ENCODE assay signal across 10 cellular contexts in the genomic region with DNA sequence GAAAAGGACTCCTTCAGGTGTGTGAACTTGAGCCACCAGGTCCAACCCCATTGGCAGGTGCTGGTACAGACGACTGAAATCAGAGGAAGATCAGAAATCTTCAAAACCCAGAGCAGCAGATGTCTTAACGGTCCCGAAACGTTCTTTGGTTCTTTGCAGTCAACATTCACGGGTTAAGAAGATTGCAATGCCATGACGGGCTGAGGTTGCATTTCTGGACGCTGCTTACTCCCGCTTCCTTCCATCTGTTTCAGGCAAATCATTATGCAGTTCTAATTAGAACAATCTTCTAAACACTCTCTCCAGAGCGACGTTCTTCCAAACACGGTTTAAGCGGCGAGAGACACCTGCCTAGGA. TPM values are rescaled to one million over a fixed set of nuclear protein-coding genes. Genes with fewer than 3 reads are reported as not detected.
A peak's percentile ranks its signal among the peaks of the same experiment; 100 is the strongest.
DNase-seq lines count a peak whose midpoint lies in the region; ATAC-seq and TF ChIP-seq lines count a peak whose summit lies in the region.
"Had no signal": no experiment of that assay in that cellular context is flagged by ENCODE, and none has a peak within 500 bp of the region (broad histone marks: within the 10 kb centered on the region; RNA-seq: fewer than 3 reads in every experiment).

No MANE protein-coding gene starts in this region.

- H3K27me3 Mint-ChIP-seq in activated CD4-positive, alpha-beta T cell treated with anti-CD3 and anti-CD28 coated beads for 36 hours = peaks cover 15% of the 10 kb centered on the region
- peaks cover 13% of the 10 kb centered on the region for H3K27me3 Mint-ChIP-seq in activated CD4-positive, alpha-beta T cell treated with anti-CD3 and anti-CD28 coated beads, Interleukin-2, amount 10 ng/mL, durations not matched to agents 7 days and 5 days
- H3K27me3 Mint-ChIP-seq: T-helper 17 cell had no signal

- H3K36me3 Mint-ChIP-seq in activated CD4-positive, alpha-beta T cell treated with anti-CD3 and anti-CD28 coated beads for 36 hours (ENCODE audit: low read depth) = no peaks in the 10 kb centered on the region
- H3K36me3 Mint-ChIP-seq in activated CD4-positive, alpha-beta T cell treated with anti-CD3 and anti-CD28 coated beads, Interleukin-2, amount 10 ng/mL, durations not matched to agents 7 days and 5 days (ENCODE audit: low read depth) = no peaks in the 10 kb centered on the region

- intact Hi-C loops in activated CD4-positive, alpha-beta T cell treated with anti-CD3 and anti-CD28 coated beads for 36 hours (cut with DNase I, micrococcal nuclease) = no loop called here

- no peaks in the 10 kb centered on the region for H3K9me3 Mint-ChIP-seq in activated CD4-positive, alpha-beta T cell treated with anti-CD3 and anti-CD28 coated beads for 36 hours (ENCODE audit: low read depth)
- peaks cover 3% of the 10 kb centered on the region for H3K9me3 Mint-ChIP-seq in activated CD4-positive, alpha-beta T cell treated with anti-CD3 and anti-CD28 coated beads, Interleukin-2, amount 10 ng/mL, durations not matched to agents 7 days and 5 days

- H3K9me3 ChIP-seq in SK-N-MC (ENCODE audit: low read depth, low read length) (no peaks in the 10 kb centered on the region), osteoblast (ENCODE audit: low read depth, low read length) (no peaks in the 10 kb centered on the region)
- H3K9me3 ChIP-seq in effector memory CD4-positive, alpha-beta T cell (ENCODE audit: control insufficient read depth, low read length) = no peaks in the 10 kb centered on the region

- H3K27ac ChIP-seq in SK-N-MC (no peak overlapping the region), osteoblast (ENCODE audit: low read depth, low read length) (no peak overlapping the region)
- H3K27ac ChIP-seq in effector memory CD4-positive, alpha-beta T cell (ENCODE audit: insufficient read depth, low read length, poor library complexity, severe bottlenecking) = no peak overlapping the region

- peak overlapping the region; percentile 18 for H3K4me3 ChIP-seq in BJ (ENCODE audit: low read depth, low read length)
- peak overlapping the region; percentile 37; the same call in 1 of the 2 replicates for H3K4me3 ChIP-seq in SK-N-MC
- peak overlapping the region; percentile 37 for H3K4me3 ChIP-seq in osteoblast (ENCODE audit: insufficient read depth, low read length)
- no peak overlapping the region for H3K4me3 ChIP-seq in effector memory CD4-positive, alpha-beta T cell (ENCODE audit: insufficient read depth, low read depth, low read length, poor library complexity, severe bottlenecking)

- no peak for TF ChIP-seq CTCF in BJ (IDR thresholded peaks at IDR 0.05; ENCODE audit: insufficient read depth, low read depth, low read length)
- TF ChIP-seq CTCF in osteoblast (IDR thresholded peaks at IDR 0.05; ENCODE audit: extremely low read depth, low read depth, low read length) = no peak

- H2AFZ ChIP-seq in osteoblast (ENCODE audit: low read length) = peak overlapping the region; percentile 35

- no peak overlapping the region for H3K27ac Mint-ChIP-seq in activated CD4-positive, alpha-beta T cell treated with anti-CD3 and anti-CD28 coated beads for 36 hours
- H3K27ac Mint-ChIP-seq in activated CD4-positive, alpha-beta T cell treated with anti-CD3 and anti-CD28 coated beads, Interleukin-2, amount 10 ng/mL, durations not matched to agents 7 days and 5 days = no peak overlapping the region
- H3K27ac Mint-ChIP-seq: T-helper 17 cell had no signal

- H3K4me1 Mint-ChIP-seq in activated CD4-positive, alpha-beta T cell treated with anti-CD3 and anti-CD28 coated beads for 36 hours = no peaks in the 10 kb centered on the region
- H3K4me1 Mint-ChIP-seq in activated CD4-positive, alpha-beta T cell treated with anti-CD3 and anti-CD28 coated beads, Interleukin-2, amount 10 ng/mL, durations not matched to agents 7 days and 5 days = no peaks in the 10 kb centered on the region
- H3K4me1 Mint-ChIP-seq: T-helper 17 cell had no signal

- CTCF ChIA-PET in BJ (lab: Yijun Ruan, JAX) = no interaction called here
- CTCF ChIA-PET in activated CD4-positive, alpha-beta T cell treated with anti-CD3 and anti-CD28 coated beads for 36 hours (lab: Charles Lee) = no interaction called here
- CTCF ChIA-PET in activated CD4-positive, alpha-beta T cell treated with anti-CD3 and anti-CD28 coated beads, Interleukin-2, amount 10 ng/mL, durations not matched to agents 7 days and 5 days (lab: Charles Lee) = no interaction called here

- no peak for ATAC-seq in activated CD4-positive, alpha-beta T cell treated with anti-CD3 and anti-CD28 coated beads for 36 hours
- ATAC-seq in HG03095 (IDR thresholded peaks at IDR 0.05; ENCODE audit: unreplicated experiment) = no peak
- ATAC-seq: T-helper 17 cell had no signal

- no peak overlapping the region for H3K4me3 Mint-ChIP-seq in activated CD4-positive, alpha-beta T cell treated with anti-CD3 and anti-CD28 coated beads for 36 hours
- H3K4me3 Mint-ChIP-seq in activated CD4-positive, alpha-beta T cell treated with anti-CD3 and anti-CD28 coated beads, Interleukin-2, amount 10 ng/mL, durations not matched to agents 7 days and 5 days = no peak overlapping the region
- H3K4me3 Mint-ChIP-seq: T-helper 17 cell had no signal

- H3K79me2 ChIP-seq in osteoblast (ENCODE audit: insufficient read depth, low read length) = no peaks in the 10 kb centered on the region

- H3K4me2 ChIP-seq in osteoblast (ENCODE audit: insufficient read depth, low read length) = peak overlapping the region; percentile 61

- POLR2A ChIA-PET in BJ (lab: Charles Lee) = no interaction called here
- POLR2A ChIA-PET in activated CD4-positive, alpha-beta T cell treated with anti-CD3 and anti-CD28 coated beads for 36 hours (lab: Charles Lee) = no interaction called here
- POLR2A ChIA-PET in activated CD4-positive, alpha-beta T cell treated with anti-CD3 and anti-CD28 coated beads, Interleukin-2, amount 10 ng/mL, durations not matched to agents 7 days and 5 days (lab: Charles Lee) = no interaction called here

- DNase-seq in BJ (ENCODE audit: low read depth) (no peak), SK-N-MC (ENCODE audit: low read depth, low spot score) (no peak), fibroblast of peridontal ligament (ENCODE audit: extremely low read depth) (peak; percentile 12), osteoblast (ENCODE audit: insufficient read length, low spot score, missing footprints) (no peak)
- no peak for DNase-seq in effector memory CD4-positive, alpha-beta T cell
- DNase-seq in activated CD4-positive, alpha-beta T cell treated with anti-CD3 and anti-CD28 coated beads for 36 hours = no peak
- DNase-seq in activated CD4-positive, alpha-beta T cell treated with anti-CD3 and anti-CD28 coated beads, Interleukin-2, amount 10 ng/mL, durations not matched to agents 7 days and 5 days = no peak
- DNase-seq: activated effector memory CD4-positive, alpha-beta T cell treated with anti-CD3 and anti-CD28 coated beads, Interleukin-2, amount 50 U/mL, for 16 hours; T-helper 17 cell had no signal

- 0 out of 2 replicates have a peak, but pooled peaks cover 1% of the 10 kb centered on the region for H3K27me3 ChIP-seq in BJ (ENCODE audit: control insufficient read depth, insufficient read depth, low read length)
- no peaks in the 10 kb centered on the region for H3K27me3 ChIP-seq in osteoblast (ENCODE audit: insufficient read depth, low read length)
- H3K27me3 ChIP-seq in effector memory CD4-positive, alpha-beta T cell (replicated peaks; ENCODE audit: control insufficient read depth, insufficient read depth, low read length, poor library complexity, severe bottlenecking) = no peaks in the 10 kb centered on the region

- H4K20me1 ChIP-seq in osteoblast (ENCODE audit: insufficient read depth, low read length) = no peaks in the 10 kb centered on the region

- no peaks in the 10 kb centered on the region for H3K36me3 ChIP-seq in BJ (ENCODE audit: control insufficient read depth, insufficient read depth, low read length)
- H3K36me3 ChIP-seq in SK-N-MC (ENCODE audit: insufficient read depth, low read length) = no peaks in the 10 kb centered on the region
- H3K36me3 ChIP-seq in osteoblast (ENCODE audit: insufficient read depth, low read length) = no peaks in the 10 kb centered on the region
- no peaks in the 10 kb centered on the region for H3K36me3 ChIP-seq in effector memory CD4-positive, alpha-beta T cell (ENCODE audit: control insufficient read depth, insufficient read depth, low read length)

- H3K4me1 ChIP-seq in osteoblast (ENCODE audit: insufficient read depth, low read length) = no peaks in the 10 kb centered on the region
- H3K4me1 ChIP-seq in effector memory CD4-positive, alpha-beta T cell (ENCODE audit: control insufficient read depth, insufficient read depth, low read length, poor library complexity, severe bottlenecking) = no peaks in the 10 kb centered on the region

- H3K9ac ChIP-seq in SK-N-MC (ENCODE audit: insufficient read length) = no peak overlapping the region

RNA-seq across cellular contexts. Expression of a gene that starts 0.5 kb away (rescaled TPM):
- polyA plus RNA-seq in BJ (2011; rRNA removed) = 0.05 and 0.07 TPM in 2 replicates
- polyA minus RNA-seq in BJ (2011; rRNA and poly(A)+ RNA removed) = 0.10 TPM in 1 of 2 replicates, not detected in the other
- not detected in 2 replicates for total RNA-seq in osteoblast
- not detected for total RNA-seq in activated CD4-positive, alpha-beta T cell treated with anti-CD3 and anti-CD28 coated beads for 36 hours
- not detected for total RNA-seq in activated CD4-positive, alpha-beta T cell treated with anti-CD3 and anti-CD28 coated beads, Interleukin-2, amount 10 ng/mL, durations not matched to agents 7 days and 5 days
- total RNA-seq: T-helper 17 cell had no signal
